In the genomic region with DNA sequence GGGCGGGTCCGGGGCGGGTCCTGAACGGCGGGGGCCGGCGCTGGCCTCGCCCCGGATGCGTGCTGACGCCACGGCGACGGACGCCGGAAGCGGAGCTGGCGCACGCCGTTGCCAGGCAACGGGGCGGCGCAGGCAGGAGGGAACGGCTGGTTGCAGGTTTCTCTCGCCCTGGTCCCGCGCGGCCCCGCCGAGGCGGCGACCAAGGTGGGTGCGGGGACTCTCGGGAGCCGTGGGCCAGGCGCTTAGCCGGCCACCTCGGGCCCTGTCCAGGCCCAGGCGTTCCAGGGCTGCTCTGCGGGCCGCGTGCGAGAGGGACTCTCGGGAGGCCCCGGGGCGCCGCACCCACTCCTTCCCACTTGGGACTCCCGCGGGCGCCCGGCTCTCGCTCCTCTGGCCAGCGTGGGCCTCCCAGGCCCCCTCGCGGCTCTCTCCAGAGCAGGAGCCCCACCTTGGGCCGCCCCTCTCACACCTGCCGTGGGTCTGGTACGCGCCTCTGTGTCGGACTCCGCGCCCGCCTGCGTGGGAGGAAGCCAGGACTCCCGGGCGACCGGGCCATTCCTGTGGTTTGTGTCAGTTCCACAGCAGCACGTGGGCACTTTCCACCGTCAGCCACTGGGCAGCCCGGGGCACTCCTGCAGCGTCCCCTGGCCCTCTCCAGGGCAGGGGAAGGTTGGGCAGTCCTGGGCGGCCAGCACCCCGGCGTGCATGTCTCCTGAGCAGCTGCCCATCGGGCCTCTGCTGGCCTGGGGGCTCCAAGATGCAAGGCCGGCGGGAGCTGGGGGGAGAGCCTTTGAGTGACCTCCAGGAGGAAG, we compare ENCODE assay signal across 8 cellular contexts. TPM values are rescaled to one million over a fixed set of nuclear protein-coding genes. Genes with fewer than 3 reads are reported as not detected.
DNase-seq lines count a peak whose midpoint lies in the region; ATAC-seq and TF ChIP-seq lines count a peak whose summit lies in the region.

A gene (plus strand): TSS at position 114 of the 812 bp plus-strand sequence. CDS start 644 bp downstream, at position 758.

- H2AFZ ChIP-seq in PC-3 (ENCODE audit: low read length): peak within 1 kb of the TSS; percentile 90

- peak within 1 kb of the TSS; percentile 68 for H3K27ac ChIP-seq in PC-3 (ENCODE audit: low read length)

- H3K36me3 Mint-ChIP-seq in naive thymus-derived CD8-positive, alpha-beta T cell: no peaks in the 10 kb centered on the region
- no peaks in the 10 kb centered on the region for H3K36me3 Mint-ChIP-seq in stimulated activated memory B cell treated with anti-CD40 and anti-IgM and Interleukin-4, amounts not matched to agents 10 μg/mL and 1 μg/mL and 100 μg/mL, for 72 hours

- ATAC-seq in GM21390 (IDR thresholded peaks at IDR 0.05; ENCODE audit: unreplicated experiment): peak; percentile 93
- peak; percentile 90 for ATAC-seq in PC-3
- ATAC-seq in naive thymus-derived CD8-positive, alpha-beta T cell: peak; percentile 88 to 95
- ATAC-seq in stimulated activated memory B cell treated with anti-CD40 and anti-IgM and Interleukin-4, amounts not matched to agents 10 μg/mL and 1 μg/mL and 100 μg/mL, for 72 hours: peak; percentile 95

- peaks cover 0 to 11% (median 4%) of the 10 kb centered on the region in 4 donors for H3K4me1 Mint-ChIP-seq in naive thymus-derived CD8-positive, alpha-beta T cell
- peaks cover 20% of the 10 kb centered on the region for H3K4me1 Mint-ChIP-seq in stimulated activated memory B cell treated with anti-CD40 and anti-IgM and Interleukin-4, amounts not matched to agents 10 μg/mL and 1 μg/mL and 100 μg/mL, for 72 hours

- no TSS peak for BruUV-seq in PC-3 (replicated peaks; lab: Mats Ljungman, UMichigan)

- peak within 1 kb of the TSS; percentile 96 for H3K9ac ChIP-seq in PC-3 (ENCODE audit: low read length)

- no peaks in the 10 kb centered on the region for H3K9me3 Mint-ChIP-seq in naive thymus-derived CD8-positive, alpha-beta T cell
- H3K9me3 Mint-ChIP-seq in stimulated activated memory B cell treated with anti-CD40 and anti-IgM and Interleukin-4, amounts not matched to agents 10 μg/mL and 1 μg/mL and 100 μg/mL, for 72 hours: no peaks in the 10 kb centered on the region

- H3K9me2 ChIP-seq in PC-3 (replicated peaks; ENCODE audit: low read length): no peaks in the 10 kb centered on the region

- H3F3A ChIP-seq in PC-3 (ENCODE audit: low read length, unreplicated experiment): no peaks in the 10 kb centered on the region

- H3K4me3 ChIP-seq in PC-3 (ENCODE audit: low read length) (peak within 1 kb of the TSS; percentile 93), fibroblast of mammary gland (ENCODE audit: control insufficient read depth, low read depth, low read length) (peak within 1 kb of the TSS; percentile 67)

- CTCF ChIA-PET in PC-3 (lab: Charles Lee): interaction anchor here (0.8 kb wide), 1 partner anchor 13 kb away, joined by 4 read pairs; no protein-coding TSS in a partner anchor

- H3K9me3 ChIP-seq in PC-3 (ENCODE audit: low read length): no peaks in the 10 kb centered on the region

- intact Hi-C loops in PC-3 (cut with micrococcal nuclease): no loop called here

- peak within 1 kb of the TSS; percentile 71 to 87 (median 78) for H3K4me3 Mint-ChIP-seq in naive thymus-derived CD8-positive, alpha-beta T cell
- H3K4me3 Mint-ChIP-seq in stimulated activated memory B cell treated with anti-CD40 and anti-IgM and Interleukin-4, amounts not matched to agents 10 μg/mL and 1 μg/mL and 100 μg/mL, for 72 hours: peak within 1 kb of the TSS; percentile 76

- TF ChIP-seq CTCF in PC-3 (conservative IDR thresholded peaks at IDR 0.05; ENCODE audit: low read depth, low read length) (no peak), fibroblast of mammary gland (conservative IDR thresholded peaks at IDR 0.05; ENCODE audit: control insufficient read depth, insufficient read depth, low read depth, low read length) (no peak)

- peaks cover 13% of the 10 kb centered on the region for H3K4me1 ChIP-seq in PC-3 (ENCODE audit: insufficient read depth, low read length)

- no peaks in the 10 kb centered on the region for H3K36me3 ChIP-seq in PC-3 (ENCODE audit: low read depth, low read length)

- H3K79me2 ChIP-seq in PC-3 (ENCODE audit: low read length): peaks cover 15% of the 10 kb centered on the region

- H3K27ac Mint-ChIP-seq in naive thymus-derived CD8-positive, alpha-beta T cell: peak within 1 kb of the TSS; percentile 25 to 94 (median 86)
- H3K27ac Mint-ChIP-seq in stimulated activated memory B cell treated with anti-CD40 and anti-IgM and Interleukin-4, amounts not matched to agents 10 μg/mL and 1 μg/mL and 100 μg/mL, for 72 hours: peak within 1 kb of the TSS; percentile 68

- DNase-seq in DMS 273 (lab: John Stamatoyannopoulos, UW; ENCODE audit: unreplicated experiment) (peak; percentile 97), HUDEP-2 (lab: John Stamatoyannopoulos, UW; ENCODE audit: unreplicated experiment in 76 of 76) (peak in 71 of 76 experiments; percentile 31 to 87 (median 75)), PC-3 (peak; percentile 95), activated T-helper 1 cell treated with Interleukin-2 at 50 U/mL for 16 hours (ENCODE audit: low read depth) (peak; percentile 87), fibroblast of mammary gland (ENCODE audit: low read depth) (peak; percentile 81)
- DNase-seq in naive thymus-derived CD8-positive, alpha-beta T cell: peak; percentile 83 to 92 (median 89)

- POLR2A ChIA-PET in PC-3 (lab: Charles Lee; ENCODE audit: unreplicated experiment): interaction anchor here (0.6 to 1.2 kb wide), 5 partner anchors 12 to 41 kb away, joined by 3 to 6 read pairs (median 5); no protein-coding TSS in a partner anchor
- POLR2A ChIA-PET in naive thymus-derived CD8-positive, alpha-beta T cell (lab: Charles Lee): interaction anchor here (0.7 to 1.9 kb wide), 11 partner anchors 11 to 316 kb away, joined by 3 to 17 read pairs (median 3); a partner anchor contains a TSS

- H3K27me3 ChIP-seq in PC-3 (ENCODE audit: low read length): no peaks in the 10 kb centered on the region

- H3K4me2 ChIP-seq in PC-3 (ENCODE audit: low read length): peak within 1 kb of the TSS; percentile 100

- H4K20me1 ChIP-seq in PC-3 (ENCODE audit: low read length): no peaks in the 10 kb centered on the region

- peaks cover 0 to 3% (median 0%) of the 10 kb centered on the region in 5 donors for H3K27me3 Mint-ChIP-seq in naive thymus-derived CD8-positive, alpha-beta T cell
- H3K27me3 Mint-ChIP-seq in stimulated activated memory B cell treated with anti-CD40 and anti-IgM and Interleukin-4, amounts not matched to agents 10 μg/mL and 1 μg/mL and 100 μg/mL, for 72 hours: peaks cover 10% of the 10 kb centered on the region

RNA-seq across cellular contexts. Expression of the gene that starts here (rescaled TPM):
- total RNA-seq in PC-3 (2014; rRNA removed): 19.2 and 27.5 TPM in 2 replicates
- total RNA-seq in naive thymus-derived CD8-positive, alpha-beta T cell: 1 to 10 TPM; 2.0 to 2.4 TPM
- polyA plus RNA-seq in naive thymus-derived CD8-positive, alpha-beta T cell: 1 to 10 TPM in 2 of 3 donors, under 1 TPM in 1; 0.67 to 2.3 (median 1.2) TPM

Comparison
In these comparisons a context has a peak if more than half of its experiments do, and no peak if none do; other contexts are left out.
1. Peak in every context shown above with its lines: DNase-seq, ATAC-seq, H3K4me3 ChIP-seq and H3K27ac ChIP-seq.